Comparison of ENCODE assay signal across 22 cellular contexts in genomic region chr18:79746730-79747129, GRCh38. TPM values are rescaled to one million over a fixed set of nuclear protein-coding genes. Genes with fewer than 3 reads are reported as not detected.
"Had no signal": no experiment of that assay in that cellular context is flagged by ENCODE, and none has a peak within 500 bp of the region (broad histone marks: within the 10 kb centered on the region; RNA-seq: fewer than 3 reads in every experiment).

No MANE protein-coding gene starts in this region.

- H3K27ac ChIP-seq: HL-60, KMS-11, SJCRH30 had no signal

- H3K4me2 ChIP-seq: KMS-11 had no signal

- H3K4me1 ChIP-seq: SJCRH30 had no signal

- H3K9me3 ChIP-seq: SJCRH30 had no signal

- H3K36me3 ChIP-seq: SJCRH30 had no signal

- DNase-seq: Kasumi-1, MM.1S, NCI-H1092 treated with DMSO at 0.1 percent for 48 hours, NCI-H1436, NCI-H187, NCI-H2029, NCI-H2081 treated with DMSO at 0.1 percent for 48 hours, NCI-H2171, NCI-H226, NCI-H446, NCI-H510A, NCI-H524 treated with DMSO at 0.1 percent for 48 hours, NCI-H69, NCI-H774, RPMI8226, SHP77, SJCRH30 had no signal

- H3K4me3 ChIP-seq: K562, SJCRH30 had no signal

- H3K27me3 ChIP-seq: SJCRH30 had no signal

RNA-seq across cellular contexts. Expression of gene KCNG2, which starts 51.0 kb away (rescaled TPM):
- total RNA-seq: K562, M059J, SJCRH30 had no signal
- polyA plus RNA-seq: IgD-negative memory B cell, K562 had no signal
